20 cellular contexts compared by ENCODE assay signal in the genomic region with DNA sequence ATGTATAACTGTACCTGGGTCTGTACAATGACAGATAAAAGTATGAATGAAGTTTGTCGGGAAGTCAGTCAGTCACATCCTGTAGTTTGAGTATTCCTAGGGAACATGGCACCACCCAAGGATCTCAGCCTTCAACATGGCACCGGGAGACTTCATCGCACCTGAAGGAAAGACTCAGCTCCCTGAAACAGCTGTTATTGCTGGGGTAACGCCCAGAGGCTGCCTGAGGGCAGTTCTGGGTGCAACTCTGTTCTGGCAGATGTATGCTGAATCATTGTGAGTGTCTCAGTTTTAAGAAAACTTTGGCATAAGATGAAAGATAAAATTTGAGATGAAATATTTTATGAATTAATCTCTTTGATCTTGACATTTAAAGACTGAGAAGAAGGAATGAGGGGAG. TPM values are rescaled to one million over a fixed set of nuclear protein-coding genes. Genes with fewer than 3 reads are reported as not detected.
DNase-seq lines count a peak whose midpoint lies in the region; ATAC-seq, FAIRE-seq and TF ChIP-seq lines count a peak whose summit lies in the region.
"Had no signal": no experiment of that assay in that cellular context is flagged by ENCODE, and none has a peak within 500 bp of the region (broad histone marks: within the 10 kb centered on the region; RNA-seq: fewer than 3 reads in every experiment).

No MANE protein-coding gene starts in this region.

- no peaks in the 10 kb centered on the region for H3K36me3 ChIP-seq in bronchial epithelial cell (ENCODE audit: control insufficient read depth, insufficient read depth, low read length)

- H3K9me3 Mint-ChIP-seq in mesothelial cell of epicardium = no peaks in the 10 kb centered on the region
- H3K9me3 Mint-ChIP-seq: CD4-positive, alpha-beta T cell had no signal

- H3K27me3 ChIP-seq in bronchial epithelial cell (ENCODE audit: control insufficient read depth, insufficient read depth, low read length) (no peaks in the 10 kb centered on the region), foreskin keratinocyte (no peaks in the 10 kb centered on the region)

- TF ChIP-seq CTCF in bronchial epithelial cell (IDR thresholded peaks at IDR 0.05; ENCODE audit: insufficient read depth, low read length, severe bottlenecking) (no peak), foreskin keratinocyte (conservative IDR thresholded peaks at IDR 0.05) (no peak), mesothelial cell of epicardium (IDR thresholded peaks at IDR 0.05; ENCODE audit: unreplicated experiment) (no peak)

- H3K4me1 ChIP-seq in foreskin keratinocyte = peaks cover 16% of the 10 kb centered on the region
- H3K4me1 ChIP-seq: Caco-2 had no signal

- peak; percentile 19 for DNase-seq in NCI-H69 (lab: John Stamatoyannopoulos, UW)
- peak; percentile 30 for DNase-seq in bronchial epithelial cell (ENCODE audit: low read depth)
- DNase-seq in foreskin keratinocyte = peak in 1 of 2 donors; percentile 78
- no peak for DNase-seq in HUDEP-2 (lab: John Stamatoyannopoulos, UW; ENCODE audit: unreplicated experiment in 76 of 76)
- DNase-seq in DMS79 (lab: John Stamatoyannopoulos, UW) = no peak
- DNase-seq in mesothelial cell of epicardium (ENCODE audit: low spot score in 2 of 2, unreplicated experiment in 2 of 2) = no peak
- DNase-seq: ACHN; Caco-2; CD4-positive, alpha-beta T cell; DMS153; DMS79 treated with DMSO at 0.1 percent for 48 hours; GF-D8; GOT3; H7 had no signal

- no peak for FAIRE-seq in bronchial epithelial cell (lab: Jason Lieb, UNC)
- FAIRE-seq: A204.1, HepG2, HTR-8/SVneo had no signal

- no peak overlapping the region for H3K27ac ChIP-seq in foreskin keratinocyte
- H3K27ac ChIP-seq: C4-2B had no signal

- H3K4me3 Mint-ChIP-seq in mesothelial cell of epicardium = no peak overlapping the region
- H3K4me3 Mint-ChIP-seq: CD4-positive, alpha-beta T cell; IgD-negative memory B cell had no signal

- no peak overlapping the region for H3K27ac Mint-ChIP-seq in mesothelial cell of epicardium
- H3K27ac Mint-ChIP-seq: CD4-positive, alpha-beta T cell; IgD-negative memory B cell had no signal

- H3K27me3 Mint-ChIP-seq in mesothelial cell of epicardium (ENCODE audit: low read depth) = peaks cover 10% of the 10 kb centered on the region

- no peaks in the 10 kb centered on the region for H3K36me3 Mint-ChIP-seq in mesothelial cell of epicardium
- H3K36me3 Mint-ChIP-seq: IgD-negative memory B cell had no signal

- no peak overlapping the region for H3K4me3 ChIP-seq in bronchial epithelial cell (ENCODE audit: low read depth, low read length)

- H3K4me1 Mint-ChIP-seq in mesothelial cell of epicardium = peaks cover 2% of the 10 kb centered on the region
- H3K4me1 Mint-ChIP-seq: IgD-negative memory B cell had no signal

- peak; percentile 76 for ATAC-seq in foreskin keratinocyte
- ATAC-seq: HCT116, HepG2 had no signal

RNA-seq across cellular contexts. Expression of a gene that starts 49.9 kb away (rescaled TPM):
- 50.5 and 64.6 TPM in 2 replicates for total RNA-seq in bronchial epithelial cell
- 129 and 205 TPM in 2 replicates for total RNA-seq in foreskin keratinocyte
- 96.4 and 169 TPM in 2 replicates for polyA plus RNA-seq in foreskin keratinocyte
- total RNA-seq in mesothelial cell of epicardium = 1.00 to 1.4 TPM (median 1.2 TPM) in 3 replicates
- total RNA-seq: Caco-2, H7 had no signal
- polyA plus RNA-seq: IgD-negative memory B cell had no signal

Comparison
In these comparisons a context has a peak if more than half of its experiments do, and no peak if none do; other contexts are left out.
1. DNase-seq: peak in NCI-H69 (single experiment) and bronchial epithelial cell (single experiment); none in HUDEP-2 (0 of 76), DMS79 (single experiment) and mesothelial cell of epicardium (0 of 2).
2. RNA of a gene that starts 49.9 kb away (total RNA-seq): 129 to 205 TPM in foreskin keratinocyte and 50.5 to 64.6 TPM in bronchial epithelial cell; 1.00 to 1.4 TPM in mesothelial cell of epicardium; every median in the first group is over 10 times any median in the second.